In the genomic region with DNA sequence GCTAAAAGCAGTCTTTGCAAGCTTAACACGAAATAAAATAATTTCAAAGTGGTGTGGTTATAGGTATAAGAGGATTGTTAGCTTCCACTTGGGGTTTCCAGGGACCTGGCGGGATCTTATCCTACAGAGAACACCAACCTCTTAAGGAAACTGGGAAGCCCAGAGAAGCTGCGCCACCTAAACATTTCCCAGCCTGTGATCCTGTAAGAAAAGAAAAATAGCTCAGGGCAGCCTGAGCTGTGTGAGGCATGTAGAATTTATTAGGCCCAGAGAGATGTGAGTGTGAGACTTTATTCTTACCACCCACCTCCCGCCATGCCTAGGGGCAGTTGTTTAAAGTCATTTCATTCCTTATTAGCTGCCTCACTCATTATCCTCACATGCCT, we compare ENCODE assay signal across 29 cellular contexts.
"Had no signal": no experiment of that assay in that cellular context is flagged by ENCODE, and none has a peak within 500 bp of the region (broad histone marks: within the 10 kb centered on the region; RNA-seq: fewer than 3 reads in every experiment).

No MANE protein-coding gene starts in this region.

- H3K4me1 ChIP-seq: esophagus squamous epithelium, foreskin keratinocyte, gastrocnemius medialis, heart left ventricle, heart right ventricle had no signal

- H3K27me3 ChIP-seq: colonic mucosa, dorsolateral prefrontal cortex, esophagus muscularis mucosa, esophagus squamous epithelium, foreskin keratinocyte, gastrocnemius medialis, gastroesophageal sphincter, heart right ventricle had no signal

- H3K4me3 ChIP-seq: colonic mucosa, coronary artery, dorsolateral prefrontal cortex, esophagus muscularis mucosa, esophagus squamous epithelium, gastrocnemius medialis, gastroesophageal sphincter, heart left ventricle, heart right ventricle had no signal

- H3K27ac ChIP-seq: colonic mucosa, coronary artery, dorsolateral prefrontal cortex, epithelial cell of prostate, esophagus muscularis mucosa, esophagus squamous epithelium, foreskin keratinocyte, gastrocnemius medialis, gastroesophageal sphincter, heart left ventricle, heart right ventricle had no signal

- H3K9me3 ChIP-seq: colonic mucosa, gastrocnemius medialis had no signal

- H3K36me3 ChIP-seq: colonic mucosa, esophagus muscularis mucosa, esophagus squamous epithelium, gastroesophageal sphincter, heart left ventricle, heart right ventricle had no signal

- ATAC-seq: effector memory CD8-positive, alpha-beta T cell; esophagus mucosa; foreskin keratinocyte; gastrocnemius medialis; gastroesophageal sphincter; heart left ventricle; heart right ventricle had no signal

- FAIRE-seq: colon, endometrium, endothelial cell of umbilical vein, frontal cortex had no signal

- H3K4me3 Mint-ChIP-seq: dendritic cell treated with granulocyte-macrophage colony-stimulating factor and Interleukin-4, amounts not matched to agents 40 ng/mL and 50 ng/mL, for 4 days; effector memory CD8-positive, alpha-beta T cell; endodermal cell had no signal

- DNase-seq: colonic mucosa; cortex of kidney; dermis blood vessel endothelial cell; dorsolateral prefrontal cortex; effector CD4-positive, alpha-beta T cell; effector CD8-positive, alpha-beta T cell; effector memory CD4-positive, alpha-beta T cell; effector memory CD8-positive, alpha-beta T cell; endodermal cell; erythroblast; esophagus squamous epithelium; foreskin fibroblast; foreskin keratinocyte; foreskin melanocyte; gastrocnemius medialis; glutamatergic neuron; head of caudate nucleus; heart left ventricle; heart right ventricle had no signal

- H3K27ac Mint-ChIP-seq: dendritic cell treated with granulocyte-macrophage colony-stimulating factor and Interleukin-4, amounts not matched to agents 40 ng/mL and 50 ng/mL, for 4 days; effector memory CD8-positive, alpha-beta T cell; endodermal cell had no signal
